14 cellular contexts compared by ENCODE assay signal in genomic region chr6:166567107-166567506, GRCh38. TPM values are rescaled to one million over a fixed set of nuclear protein-coding genes. Genes with fewer than 3 reads are reported as not detected.
DNase-seq lines count a peak whose midpoint lies in the region; ATAC-seq and TF ChIP-seq lines count a peak whose summit lies in the region.
"Had no signal": no experiment of that assay in that cellular context is flagged by ENCODE, and none has a peak within 500 bp of the region (broad histone marks: within the 10 kb centered on the region; RNA-seq: fewer than 3 reads in every experiment).

No MANE protein-coding gene starts in this region.

- ATAC-seq in HG02938 (IDR thresholded peaks at IDR 0.05; ENCODE audit: unreplicated experiment) = no peak
- ATAC-seq: activated T-cell treated with anti-CD3 and anti-CD28 coated beads, Interleukin-2, amount 50 U/mL, for 4 hours; left colon had no signal

- H3K27me3 Mint-ChIP-seq in progenitor cell of endocrine pancreas = no peaks in the 10 kb centered on the region

- H3K4me1 Mint-ChIP-seq in progenitor cell of endocrine pancreas (ENCODE audit: low read depth) = peaks cover 5% of the 10 kb centered on the region

- peaks cover 3% of the 10 kb centered on the region for H3K36me3 Mint-ChIP-seq in progenitor cell of endocrine pancreas (ENCODE audit: insufficient read depth)

- H3K4me3 Mint-ChIP-seq in progenitor cell of endocrine pancreas (ENCODE audit: low read depth) = no peak overlapping the region
- H3K4me3 Mint-ChIP-seq: activated T-cell treated with anti-CD3 and anti-CD28 coated beads, Interleukin-2, amount 50 U/mL, for 4 hours had no signal

- H3K27ac ChIP-seq in SJCRH30 = peak overlapping the region; percentile 19; the same call in 1 of the 2 replicates
- H3K27ac ChIP-seq: VCaP had no signal

- no peak overlapping the region for H3K4me3 ChIP-seq in SJCRH30
- H3K4me3 ChIP-seq: right atrium auricular region had no signal

- DNase-seq in EL (peak; percentile 97), SJCRH30 (peak; percentile 54 to 73), fibroblast of gingiva (ENCODE audit: low read depth) (peak; percentile 93), progenitor cell of endocrine pancreas (ENCODE audit: low spot score, unreplicated experiment) (no peak), nucleus accumbens (lab: John Stamatoyannopoulos, UW) (no peak), NCI-H526 treated with DMSO at 0.1 percent for 48 hours (lab: John Stamatoyannopoulos, UW) (no peak), DMS153 treated with DMSO at 0.1 percent for 48 hours (lab: John Stamatoyannopoulos, UW; ENCODE audit: unreplicated experiment) (no peak)
- DNase-seq: activated T-cell treated with anti-CD3 and anti-CD28 coated beads, Interleukin-2, amount 50 U/mL, for 4 hours; DMS 273 treated with DMSO at 0.1 percent for 48 hours; effector CD4-positive, alpha-beta T cell; left colon had no signal

- no peak for TF ChIP-seq CTCF in progenitor cell of endocrine pancreas (IDR thresholded peaks at IDR 0.05; ENCODE audit: unreplicated experiment)

- no peaks in the 10 kb centered on the region for H3K27me3 ChIP-seq in SJCRH30
- H3K27me3 ChIP-seq: right atrium auricular region had no signal

- H3K4me1 ChIP-seq in SJCRH30 = peaks cover 21% of the 10 kb centered on the region

- no peaks in the 10 kb centered on the region for H3K9me3 Mint-ChIP-seq in progenitor cell of endocrine pancreas (ENCODE audit: low read depth)
- H3K9me3 Mint-ChIP-seq: activated T-cell treated with anti-CD3 and anti-CD28 coated beads, Interleukin-2, amount 50 U/mL, for 4 hours had no signal

- H3K36me3 ChIP-seq in SJCRH30 = no peaks in the 10 kb centered on the region
- H3K36me3 ChIP-seq: right atrium auricular region had no signal

- H3K9me3 ChIP-seq in SJCRH30 (replicated peaks) = no peaks in the 10 kb centered on the region
- H3K9me3 ChIP-seq: right atrium auricular region had no signal

- peak overlapping the region; percentile 12 for H3K27ac Mint-ChIP-seq in progenitor cell of endocrine pancreas

RNA-seq across cellular contexts. Expression of gene RAMACL, which starts 19.4 kb away (rescaled TPM):
- 0.12 and 0.15 TPM in 2 replicates for total RNA-seq in SJCRH30 (2014; rRNA removed; shearing (Covaris generic))
- total RNA-seq in progenitor cell of endocrine pancreas = 1.7 and 2.7 TPM in 2 replicates

RNA-seq across cellular contexts. Expression of gene RPS6KA2, which starts 59.9 kb away (rescaled TPM):
- 4.2 and 6.3 TPM in 2 replicates for total RNA-seq in SJCRH30 (2014; rRNA removed; shearing (Covaris generic))
- total RNA-seq in progenitor cell of endocrine pancreas = 37.5 and 43.1 TPM in 2 replicates

Comparison
In these comparisons a context has a peak if more than half of its experiments do, and no peak if none do; other contexts are left out.
1. DNase-seq: peak in EL (single experiment), SJCRH30 (2 of 2) and fibroblast of gingiva (single experiment); none in progenitor cell of endocrine pancreas (single experiment), nucleus accumbens (0 of 56), NCI-H526 treated with DMSO at 0.1 percent for 48 hours (single experiment) and DMS153 treated with DMSO at 0.1 percent for 48 hours (single experiment).